Comparison of ENCODE assay signal across 8 cellular contexts in genomic region chr6:31356946-31357466, GRCh38. TPM values are rescaled to one million over a fixed set of nuclear protein-coding genes. Genes with fewer than 3 reads are reported as not detected.
DNase-seq lines count a peak whose midpoint lies in the region; ATAC-seq and TF ChIP-seq lines count a peak whose summit lies in the region.

Gene HLA-B, minus strand, starts transcription at chr6:31357179. Its CDS starts 21 bp downstream, at chr6:31357158.

- peak within 1 kb of the TSS; percentile 96 for H3K27ac Mint-ChIP-seq in activated T-helper 2 cell treated with anti-CD3 and anti-CD28 coated beads, Interferon-gamma antibody, Interleukin-2, Interleukin-4, amounts not matched to agents 10 μg/mL and 5 μg/mL and 100 μg/mL, durations not matched to agents 14 hours and 24 hours and 36 hours
- H3K27ac Mint-ChIP-seq in naive thymus-derived CD4-positive, alpha-beta T cell = peak within 1 kb of the TSS; percentile 99 to 100 (median 100)
- H3K27ac Mint-ChIP-seq in stimulated activated naive B cell treated with anti-CD40 and anti-IgM and Interleukin-4, amounts not matched to agents 10 μg/mL and 1 μg/mL and 100 μg/mL, for 72 hours = peak within 1 kb of the TSS; percentile 100

- peaks cover 14% of the 10 kb centered on the region for H3K27me3 ChIP-seq in Panc1 (ENCODE audit: control insufficient read depth, insufficient read depth, low read length)
- no peaks in the 10 kb centered on the region for H3K27me3 ChIP-seq in naive thymus-derived CD4-positive, alpha-beta T cell (ENCODE audit: control insufficient read depth in 2 of 2, insufficient read depth in 2 of 2, low read length in 2 of 2)

- intact Hi-C loops in Panc1 (cut with micrococcal nuclease; ENCODE audit: unreplicated experiment) = no loop called here
- intact Hi-C loops in activated T-helper 2 cell treated with anti-CD3 and anti-CD28 coated beads, Interferon-gamma antibody, Interleukin-2, Interleukin-4, amounts not matched to agents 10 μg/mL and 5 μg/mL and 100 μg/mL, durations not matched to agents 14 hours and 24 hours and 36 hours (cut with micrococcal nuclease) = loop anchor here (1.0 kb wide), 2 partner anchors 84 to 160 kb away; no protein-coding TSS in a partner anchor
- intact Hi-C loops in naive thymus-derived CD4-positive, alpha-beta T cell (cut with micrococcal nuclease) = loop anchor here (1.0 to 10.0 kb wide), 11 partner anchors 10 to 1615 kb away; partner anchors contain the start of genes HLA-C (in 2 of the 2), MRPS18B (in 2 of the 2), PPP1R10 (in 2 of the 2) and HLA-A (in 1 of the 2)

- no peaks in the 10 kb centered on the region for H3K9me3 ChIP-seq in Panc1 (ENCODE audit: control insufficient read depth, insufficient read depth, low read depth, low read length)
- H3K9me3 ChIP-seq in naive thymus-derived CD4-positive, alpha-beta T cell (ENCODE audit: control insufficient read depth in 2 of 3, low read length in 3 of 3) = no peaks in the 10 kb centered on the region

- H3K4me1 ChIP-seq in Panc1 (ENCODE audit: control insufficient read depth, insufficient read depth, low read length) = 0 out of 2 replicates have a peak, but pooled peaks cover 4% of the 10 kb centered on the region
- peaks cover 28 to 33% of the 10 kb centered on the region in 2 donors for H3K4me1 ChIP-seq in naive thymus-derived CD4-positive, alpha-beta T cell (ENCODE audit: control insufficient read depth in 2 of 2, insufficient read depth in 2 of 2, low read length in 2 of 2)

- H3K4me3 Mint-ChIP-seq in activated T-helper 2 cell treated with anti-CD3 and anti-CD28 coated beads, Interferon-gamma antibody, Interleukin-2, Interleukin-4, amounts not matched to agents 10 μg/mL and 5 μg/mL and 100 μg/mL, durations not matched to agents 14 hours and 24 hours and 36 hours (ENCODE audit: low read depth) = peak within 1 kb of the TSS; percentile 93
- H3K4me3 Mint-ChIP-seq in naive thymus-derived CD4-positive, alpha-beta T cell = peak within 1 kb of the TSS; percentile 80 to 100 (median 98)
- peak within 1 kb of the TSS; percentile 93 to 97 for H3K4me3 Mint-ChIP-seq in stimulated activated naive B cell treated with anti-CD40 and anti-IgM and Interleukin-4, amounts not matched to agents 10 μg/mL and 1 μg/mL and 100 μg/mL, for 72 hours

- H3K9me3 Mint-ChIP-seq in activated T-helper 2 cell treated with anti-CD3 and anti-CD28 coated beads, Interferon-gamma antibody, Interleukin-2, Interleukin-4, amounts not matched to agents 10 μg/mL and 5 μg/mL and 100 μg/mL, durations not matched to agents 14 hours and 24 hours and 36 hours = peaks cover 9% of the 10 kb centered on the region
- H3K9me3 Mint-ChIP-seq in naive thymus-derived CD4-positive, alpha-beta T cell = peaks cover 0 to 11% (median 3%) of the 10 kb centered on the region in 11 donors
- peaks cover 3 to 4% of the 10 kb centered on the region in 2 donors for H3K9me3 Mint-ChIP-seq in stimulated activated naive B cell treated with anti-CD40 and anti-IgM and Interleukin-4, amounts not matched to agents 10 μg/mL and 1 μg/mL and 100 μg/mL, for 72 hours

- H3K4me3 ChIP-seq in Panc1 (ENCODE audit: low read depth in 2 of 2, low read length in 2 of 2) = peak within 1 kb of the TSS; percentile 61 to 62
- H3K4me3 ChIP-seq in naive thymus-derived CD4-positive, alpha-beta T cell (ENCODE audit: low read length) = peak within 1 kb of the TSS; percentile 68

- peaks cover 15% of the 10 kb centered on the region for H3K27me3 Mint-ChIP-seq in activated T-helper 2 cell treated with anti-CD3 and anti-CD28 coated beads, Interferon-gamma antibody, Interleukin-2, Interleukin-4, amounts not matched to agents 10 μg/mL and 5 μg/mL and 100 μg/mL, durations not matched to agents 14 hours and 24 hours and 36 hours (ENCODE audit: low read depth)
- peaks cover 0 to 19% (median 0%) of the 10 kb centered on the region in 5 donors for H3K27me3 Mint-ChIP-seq in naive thymus-derived CD4-positive, alpha-beta T cell
- no peaks in the 10 kb centered on the region for H3K27me3 Mint-ChIP-seq in stimulated activated naive B cell treated with anti-CD40 and anti-IgM and Interleukin-4, amounts not matched to agents 10 μg/mL and 1 μg/mL and 100 μg/mL, for 72 hours

- peaks cover 45% of the 10 kb centered on the region for H3K4me1 Mint-ChIP-seq in activated T-helper 2 cell treated with anti-CD3 and anti-CD28 coated beads, Interferon-gamma antibody, Interleukin-2, Interleukin-4, amounts not matched to agents 10 μg/mL and 5 μg/mL and 100 μg/mL, durations not matched to agents 14 hours and 24 hours and 36 hours (ENCODE audit: low read depth)
- H3K4me1 Mint-ChIP-seq in naive thymus-derived CD4-positive, alpha-beta T cell = peaks cover 49 to 66% (median 58%) of the 10 kb centered on the region in 7 donors
- H3K4me1 Mint-ChIP-seq in stimulated activated naive B cell treated with anti-CD40 and anti-IgM and Interleukin-4, amounts not matched to agents 10 μg/mL and 1 μg/mL and 100 μg/mL, for 72 hours = peaks cover 42 to 70% of the 10 kb centered on the region in 2 donors

- in situ Hi-C loops in Panc1 (cut with HindIII; ENCODE audit: low pct_unique_long_range_greater_than_20kb, low sequenced_read_pairs) = no loop called here

- POLR2A ChIA-PET in Panc1 (lab: Charles Lee) = no interaction called here
- POLR2A ChIA-PET in naive thymus-derived CD4-positive, alpha-beta T cell (lab: Charles Lee) = interaction anchor here (0.6 to 4.4 kb wide), 11 partner anchors 8 to 864 kb away, joined by 3 to 63 read pairs (median 4); no protein-coding TSS in a partner anchor

- TF ChIP-seq CTCF in Panc1 (IDR thresholded peaks at IDR 0.05) = no peak

- peak within 1 kb of the TSS; percentile 51; the same call in 1 of the 2 replicates for H3K27ac ChIP-seq in Panc1 (ENCODE audit: low read length)
- peak within 1 kb of the TSS; percentile 100 for H3K27ac ChIP-seq in naive thymus-derived CD4-positive, alpha-beta T cell (ENCODE audit: low read depth, low read length)

- CTCF ChIA-PET in Panc1 (lab: Charles Lee) = no interaction called here
- CTCF ChIA-PET in naive thymus-derived CD4-positive, alpha-beta T cell (lab: Charles Lee) = interaction anchor here (2.2 kb wide), 1 partner anchor 10 kb away, joined by 12 read pairs; no protein-coding TSS in a partner anchor

- BruUV-seq in Panc1 (replicated peaks; lab: Mats Ljungman, UMichigan) = no TSS peak

- DNase-seq in CD1c-positive myeloid dendritic cell (ENCODE audit: extremely low spot score) (peak; percentile 97), Panc1 (ENCODE audit: low read depth, low spot score) (peak; percentile 53), fibroblast of peridontal ligament (ENCODE audit: extremely low read depth) (peak; percentile 91)
- peak; percentile 55 for DNase-seq in activated T-helper 2 cell treated with anti-CD3 and anti-CD28 coated beads, Interferon-gamma antibody, Interleukin-2, Interleukin-4, amounts not matched to agents 10 μg/mL and 5 μg/mL and 100 μg/mL, durations not matched to agents 14 hours and 24 hours and 36 hours (ENCODE audit: low spot score)
- peak; percentile 65 to 91 (median 82) for DNase-seq in naive thymus-derived CD4-positive, alpha-beta T cell
- peak; percentile 60 for DNase-seq in stimulated activated naive B cell treated with anti-CD40 and anti-IgM and Interleukin-4, amounts not matched to agents 10 μg/mL and 1 μg/mL and 100 μg/mL, for 72 hours

- no peaks in the 10 kb centered on the region for H3K36me3 ChIP-seq in Panc1 (ENCODE audit: control insufficient read depth, insufficient read depth, low read length)
- H3K36me3 ChIP-seq in naive thymus-derived CD4-positive, alpha-beta T cell (ENCODE audit: control insufficient read depth in 2 of 3, insufficient read depth in 3 of 3, low read length in 3 of 3) = peaks cover 18 to 38% (median 32%) of the 10 kb centered on the region in 3 experiments

- peak; percentile 72 for ATAC-seq in GM19351 (IDR thresholded peaks at IDR 0.05; ENCODE audit: unreplicated experiment)
- ATAC-seq in HG03460 (IDR thresholded peaks at IDR 0.05; ENCODE audit: unreplicated experiment) = peak; percentile 74
- ATAC-seq in Panc1 = peak; percentile 94
- peak; percentile 90 for ATAC-seq in naive thymus-derived CD4-positive, alpha-beta T cell
- ATAC-seq in stimulated activated naive B cell treated with anti-CD40 and anti-IgM and Interleukin-4, amounts not matched to agents 10 μg/mL and 1 μg/mL and 100 μg/mL, for 72 hours (replicated peaks) = peak; percentile 76 to 83

- H3K36me3 Mint-ChIP-seq in activated T-helper 2 cell treated with anti-CD3 and anti-CD28 coated beads, Interferon-gamma antibody, Interleukin-2, Interleukin-4, amounts not matched to agents 10 μg/mL and 5 μg/mL and 100 μg/mL, durations not matched to agents 14 hours and 24 hours and 36 hours (ENCODE audit: low read depth) = peaks cover 60% of the 10 kb centered on the region
- peaks cover 0 to 64% (median 39%) of the 10 kb centered on the region in 5 donors for H3K36me3 Mint-ChIP-seq in naive thymus-derived CD4-positive, alpha-beta T cell
- peaks cover 49 to 61% of the 10 kb centered on the region in 2 donors for H3K36me3 Mint-ChIP-seq in stimulated activated naive B cell treated with anti-CD40 and anti-IgM and Interleukin-4, amounts not matched to agents 10 μg/mL and 1 μg/mL and 100 μg/mL, for 72 hours

RNA-seq across cellular contexts. Expression of gene HLA-B, which starts in this region (rescaled TPM):
- 191 TPM for total RNA-seq in Panc1 (2021; ENCODE audit: unreplicated experiment)
- 134 TPM for polyA plus RNA-seq in Panc1 (2012; ENCODE audit: insufficient read length)
- 3,580 and 3,693 TPM in 2 replicates for total RNA-seq in activated T-helper 2 cell treated with anti-CD3 and anti-CD28 coated beads, Interferon-gamma antibody, Interleukin-2, Interleukin-4, amounts not matched to agents 10 μg/mL and 5 μg/mL and 100 μg/mL, durations not matched to agents 14 hours and 24 hours and 36 hours
- total RNA-seq in naive thymus-derived CD4-positive, alpha-beta T cell = 1,000 to 10,000 TPM; 5,136 to 7,364 (median 5,516) TPM
- 1,000 to 10,000 TPM; 5,467 to 7,459 TPM for polyA plus RNA-seq in naive thymus-derived CD4-positive, alpha-beta T cell

Comparison
In these comparisons a context has a peak if more than half of its experiments do, and no peak if none do; other contexts are left out.
1. Peak in every context shown above with its lines: DNase-seq, ATAC-seq, H3K4me3 ChIP-seq and H3K27ac ChIP-seq.
2. RNA of gene HLA-B (total RNA-seq): 5,136 to 7,364 TPM in naive thymus-derived CD4-positive, alpha-beta T cell and 3,580 to 3,693 TPM in activated T-helper 2 cell treated with anti-CD3 and anti-CD28 coated beads, Interferon-gamma antibody, Interleukin-2, Interleukin-4, amounts not matched to agents 10 μg/mL and 5 μg/mL and 100 μg/mL, durations not matched to agents 14 hours and 24 hours and 36 hours; 191 TPM in Panc1 (single experiment); every median in the first group is over 10 times any median in the second.